ENCODE assay signal across 8 cellular contexts in the genomic region with DNA sequence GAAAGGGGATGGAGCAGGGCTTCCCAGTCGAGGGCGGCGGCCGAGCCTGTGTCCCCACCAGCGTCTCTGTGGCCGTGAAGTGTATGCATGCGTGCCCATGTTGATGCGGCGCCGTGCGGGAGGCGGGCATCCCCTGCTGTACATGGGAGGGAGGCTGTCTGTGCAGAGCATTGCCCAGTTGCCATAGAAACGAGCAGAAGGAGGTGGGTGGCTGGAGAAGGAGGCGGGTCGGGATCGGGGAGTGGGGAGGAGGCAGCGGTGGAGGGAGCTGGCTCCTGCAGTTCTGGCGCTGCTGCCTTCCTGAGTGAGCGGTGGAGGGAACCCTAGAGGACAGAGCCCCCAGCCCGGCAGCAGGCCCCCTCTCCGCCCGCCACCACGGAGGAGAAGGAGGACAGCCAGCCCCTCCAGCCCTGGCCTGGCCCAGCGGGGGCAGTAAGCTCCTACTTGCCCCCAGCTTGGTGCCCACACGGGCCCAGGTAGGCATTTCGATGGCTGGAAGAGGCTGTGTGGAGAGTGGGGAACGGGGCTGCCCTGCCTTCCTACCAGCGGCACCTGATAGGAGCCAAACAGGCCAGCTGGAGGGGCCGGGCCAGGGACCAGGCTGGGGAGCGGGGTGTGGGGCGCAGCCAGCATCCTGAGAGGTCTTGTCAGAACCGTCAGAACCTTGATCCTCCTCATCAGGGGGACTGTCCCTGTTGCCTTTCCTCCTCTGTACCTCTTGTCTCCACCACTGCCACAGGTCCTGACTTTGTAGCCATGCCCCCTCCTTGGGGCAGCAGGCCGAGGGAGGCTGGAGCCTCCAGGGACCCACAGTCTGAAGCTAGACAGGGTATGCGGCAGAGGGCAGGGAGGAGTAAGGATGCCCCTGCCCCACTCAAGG. TPM values are rescaled to one million over a fixed set of nuclear protein-coding genes. Genes with fewer than 3 reads are reported as not detected.
DNase-seq lines count a peak whose midpoint lies in the region; ATAC-seq and TF ChIP-seq lines count a peak whose summit lies in the region.
"Had no signal": no experiment of that assay in that cellular context is flagged by ENCODE, and none has a peak within 500 bp of the region (broad histone marks: within the 10 kb centered on the region; RNA-seq: fewer than 3 reads in every experiment).

No MANE protein-coding gene starts in this region.

- peak overlapping the region; percentile 62 for H3K4me3 ChIP-seq in iPS DF 6.9 (ENCODE audit: low read length)

- DNase-seq in LHCN-M2 (ENCODE audit: low read depth) (peak; percentile 29), astrocyte of the hippocampus (ENCODE audit: low read depth, low spot score) (peak; percentile 84), iPS DF 6.9 (ENCODE audit: low read depth, low spot score) (peak; percentile 37), sciatic nerve (ENCODE audit: low spot score) (peak; percentile 77), CD14-positive monocyte (ENCODE audit: low spot score) (no peak)
- DNase-seq in stimulated activated CD4-positive, alpha-beta T cell treated with anti-CD3 and anti-CD28 coated beads, Interleukin-4, amount 100 ng/mL, for 1 hour, result no peak
- DNase-seq: NK-92 treated with Interleukin-12 subunit alpha and Interleukin-12 subunit beta, amount 100 ng/mL, for 24 hours had no signal

- WGBS in iPS DF 6.9 (ENCODE audit: insufficient coverage, insufficient read length), result no CpG with 5 or more reads among the region's 34 CpGs

- H3K9me3 Mint-ChIP-seq in CD14-positive monocyte, result peaks cover 0 to 7% (median 2%) of the 10 kb centered on the region in 7 donors

- H3K27ac ChIP-seq in iPS DF 6.9 (ENCODE audit: low read length), result no peak overlapping the region

- intact Hi-C loops in sciatic nerve (cut with DNase I), result no loop called here
- intact Hi-C loops in CD14-positive monocyte (cut with micrococcal nuclease), result no loop called here

- H3K27ac Mint-ChIP-seq in CD14-positive monocyte, result no peak overlapping the region

- H3K9me3 ChIP-seq in iPS DF 6.9 (ENCODE audit: control insufficient read depth, insufficient read depth, low read length), result no peaks in the 10 kb centered on the region

- H3K4me1 Mint-ChIP-seq in CD14-positive monocyte, result no peaks in the 10 kb centered on the region

- ATAC-seq in sciatic nerve, result peak; percentile 72
- no peak for ATAC-seq in GM21360 (IDR thresholded peaks at IDR 0.05; ENCODE audit: unreplicated experiment)

- no peaks in the 10 kb centered on the region for H3K36me3 Mint-ChIP-seq in CD14-positive monocyte

- H3K4me1 ChIP-seq in iPS DF 6.9 (ENCODE audit: control insufficient read depth, insufficient read depth, low read length), result peaks cover 4% of the 10 kb centered on the region; the same call in 1 of the 2 replicates

- TF ChIP-seq CTCF in CD14-positive monocyte (IDR thresholded peaks at IDR 0.05), result no peak

- H3K4me3 Mint-ChIP-seq in CD14-positive monocyte, result peak overlapping the region in 1 of 2 donors; percentile 46

- no peaks in the 10 kb centered on the region for H3K27me3 ChIP-seq in iPS DF 6.9 (ENCODE audit: control insufficient read depth, insufficient read depth, low read length)

- H3K27me3 Mint-ChIP-seq in CD14-positive monocyte (ENCODE audit: low read depth in 3 of 3), result peaks cover 21 to 29% (median 21%) of the 10 kb centered on the region in 3 donors

- no peaks in the 10 kb centered on the region for H3K36me3 ChIP-seq in iPS DF 6.9 (ENCODE audit: control insufficient read depth, insufficient read depth, low read length)

RNA-seq across cellular contexts. Expression of a gene that starts 41.3 kb away (rescaled TPM):
- total RNA-seq in LHCN-M2 (2014; rRNA removed), result not detected in 2 replicates
- 0.02 TPM for polyA plus RNA-seq in LHCN-M2 (2012)
- total RNA-seq in sciatic nerve, result not detected
- polyA plus RNA-seq in CD14-positive monocyte, result not detected

RNA-seq across cellular contexts. Expression of a gene that starts 49.0 kb away (rescaled TPM):
- not detected in 2 replicates for total RNA-seq in LHCN-M2 (2014; rRNA removed)
- not detected for polyA plus RNA-seq in LHCN-M2 (2012)
- 0.49 TPM for total RNA-seq in sciatic nerve
- polyA plus RNA-seq in CD14-positive monocyte, result not detected

Comparison
In these comparisons a context has a peak if more than half of its experiments do, and no peak if none do; other contexts are left out.
1. DNase-seq: peak in LHCN-M2 (single experiment), astrocyte of the hippocampus (single experiment), iPS DF 6.9 (single experiment) and sciatic nerve (single experiment); none in CD14-positive monocyte (single experiment) and stimulated activated CD4-positive, alpha-beta T cell treated with anti-CD3 and anti-CD28 coated beads, Interleukin-4, amount 100 ng/mL, for 1 hour (single experiment).